ENCODE assay signal across 27 cellular contexts in the genomic region with DNA sequence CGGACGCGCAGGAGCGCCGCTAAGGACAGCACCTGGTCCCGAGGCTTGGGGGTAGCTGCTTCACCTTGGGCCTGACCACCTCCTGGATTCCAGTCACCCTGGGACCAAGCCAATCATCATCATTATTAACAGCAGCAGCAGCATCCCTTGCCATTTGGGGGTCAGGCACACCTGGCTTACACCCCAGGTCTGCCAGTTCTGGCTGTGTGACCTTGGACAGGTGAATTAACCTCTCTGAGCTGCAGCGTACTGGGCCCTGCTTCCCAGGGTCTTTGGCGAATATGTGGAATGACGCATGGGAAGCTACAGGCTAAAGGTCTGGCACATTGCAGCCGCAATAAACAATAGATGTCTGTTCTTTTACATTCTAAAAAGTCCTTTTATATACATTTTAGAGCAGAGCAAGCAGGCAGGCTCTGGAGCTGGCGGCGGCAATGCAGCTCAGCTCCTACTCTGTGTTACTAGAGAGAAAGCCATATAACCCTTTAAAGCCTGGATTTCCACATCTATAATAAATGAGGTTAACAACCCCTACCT.
DNase-seq lines count a peak whose midpoint lies in the region; ATAC-seq, FAIRE-seq and TF ChIP-seq lines count a peak whose summit lies in the region.
"Had no signal": no experiment of that assay in that cellular context is flagged by ENCODE, and none has a peak within 500 bp of the region (broad histone marks: within the 10 kb centered on the region; RNA-seq: fewer than 3 reads in every experiment).

No MANE protein-coding gene starts in this region.

- TF ChIP-seq POLR2A in heart left ventricle (IDR thresholded peaks at IDR 0.05) (no peak), K562 (conservative IDR thresholded peaks at IDR 0.05) (no peak)

- H3K79me2 ChIP-seq in K562 (ENCODE audit: control insufficient read depth, insufficient read depth, low read length): no peaks in the 10 kb centered on the region

- no TSS peak for BruUV-seq in K562 (replicated peaks; lab: Mats Ljungman, UMichigan)

- intact Hi-C loops in left ventricle myocardium inferior (cut with micrococcal nuclease): no loop called here
- intact Hi-C loops in heart left ventricle (cut with DNase I): no loop called here
- intact Hi-C loops in K562 (cut with micrococcal nuclease): no loop called here
- intact Hi-C loops in head of caudate nucleus (cut with DNase I): no loop called here

- WGBS in heart left ventricle, 4 donors: 25 to 34% (median 29%) methylated on average over 12 of the region's 12 CpGs
- WGBS in K562 (ENCODE audit: insufficient coverage, low coverage, missing lambda C conversion rate): 0% methylated on average over 11 of the region's 12 CpGs
- WGBS in iPS DF 6.9 (ENCODE audit: insufficient coverage, insufficient read length): no CpG with 5 or more reads among the region's 12 CpGs

- no peak overlapping the region for H3K4me2 ChIP-seq in K562 (ENCODE audit: insufficient read depth, low read length)

- in situ Hi-C loops in K562 (cut with MboI): no loop called here

- TF ChIP-seq CTCF in left ventricle myocardium inferior (IDR thresholded peaks at IDR 0.05; ENCODE audit: borderline replicate concordance): no peak
- no peak for TF ChIP-seq CTCF in heart left ventricle (IDR thresholded peaks at IDR 0.05)
- TF ChIP-seq CTCF in K562 (IDR thresholded peaks at IDR 0.05 in 2 of 3, conservative IDR thresholded peaks at IDR 0.05 in 1 of 3; ENCODE audit: insufficient read depth in 2 of 3, low read depth in 1 of 3, low read length in 3 of 3): no peak

- H3K27ac ChIP-seq in left ventricle myocardium inferior (replicated peaks): no peak overlapping the region
- H3K27ac ChIP-seq in heart left ventricle: no peak overlapping the region
- no peak overlapping the region for H3K27ac ChIP-seq in K562 (ENCODE audit: extremely low read depth, low read depth, low read length)
- H3K27ac ChIP-seq in iPS DF 6.9 (ENCODE audit: low read length): no peak overlapping the region
- H3K27ac ChIP-seq: 22Rv1, colonic mucosa, right atrium auricular region had no signal

- TF ChIP-seq EP300 in K562 (IDR thresholded peaks at IDR 0.05; ENCODE audit: low read length): no peak

- H3K9ac ChIP-seq in K562 (ENCODE audit: insufficient read depth in 1 of 2, low read depth in 2 of 2, low read length in 2 of 2): no peak overlapping the region

- H4K20me1 ChIP-seq in K562 (replicated peaks; ENCODE audit: control insufficient read depth, insufficient read depth, low read length): 0 out of 2 replicates have a peak, but pooled peaks cover 3% of the 10 kb centered on the region

- POLR2A ChIA-PET in K562 (lab: Yijun Ruan, JAX): interaction anchor here (0.6 kb wide), 1 partner anchor 42 kb away, joined by 3 read pairs; no protein-coding TSS in a partner anchor

- H3K36me3 ChIP-seq in left ventricle myocardium inferior (no peaks in the 10 kb centered on the region), heart left ventricle (no peaks in the 10 kb centered on the region), K562 (ENCODE audit: control insufficient read depth, insufficient read depth, low read length) (no peaks in the 10 kb centered on the region), iPS DF 6.9 (ENCODE audit: control insufficient read depth, insufficient read depth, low read length) (no peaks in the 10 kb centered on the region)
- H3K36me3 ChIP-seq: colonic mucosa, right atrium auricular region had no signal

- no peaks in the 10 kb centered on the region for H3K9me1 ChIP-seq in K562 (ENCODE audit: control insufficient read depth, insufficient read depth, low read length)

- CTCF ChIA-PET in K562 (lab: Yijun Ruan, JAX; ENCODE audit: low intra/inter-chr PET ratio): no interaction called here

- DNase-seq in left ventricle myocardium inferior: no peak
- no peak for DNase-seq in heart left ventricle
- no peak for DNase-seq in K562 (ENCODE audit: extremely low read depth in 1 of 4, low spot score in 3 of 4)
- no peak for DNase-seq in iPS DF 6.9 (ENCODE audit: low read depth, low spot score)
- DNase-seq in retina: peak; percentile 15
- no peak for DNase-seq in MV-4-11 (lab: John Stamatoyannopoulos, UW)
- no peak for DNase-seq in head of caudate nucleus
- DNase-seq: activated CD4-positive, alpha-beta memory T cell treated with anti-CD3 and anti-CD28 coated beads, Interleukin-2, amount 10 ng/mL, durations not matched to agents 7 days and 5 days; activated gamma-delta T cell; activated naive CD8-positive, alpha-beta T cell treated with anti-CD3 and anti-CD28 coated beads, Interleukin-2, amount 50 U/mL, for 24 hours; colonic mucosa; DND-41; glutamatergic neuron; KG1; NCI-H187; occipital lobe; T1000; trophoblast cell had no signal

- ATAC-seq in heart left ventricle (no peak), K562 (no peak), GM19035 (IDR thresholded peaks at IDR 0.05; ENCODE audit: unreplicated experiment) (no peak)
- ATAC-seq: activated CD4-positive, CD25-positive, alpha-beta regulatory T cell treated with anti-CD3 and anti-CD28 coated beads, Interleukin-2, amount 50 U/mL, for 24 hours; activated naive CD8-positive, alpha-beta T cell treated with anti-CD3 and anti-CD28 coated beads, Interleukin-2, amount 50 U/mL, for 24 hours; Right ventricle myocardium inferior had no signal

- H2AFZ ChIP-seq in K562 (ENCODE audit: low read depth, low read length): no peak overlapping the region

- FAIRE-seq in K562 (lab: Jason Lieb, UNC): no peak
- FAIRE-seq: bronchial epithelial cell, endometrium, H54, islet of Langerhans had no signal

- peak overlapping the region; percentile 10 for H3K4me3 ChIP-seq in left ventricle myocardium inferior
- no peak overlapping the region for H3K4me3 ChIP-seq in heart left ventricle
- no peak overlapping the region for H3K4me3 ChIP-seq in K562
- H3K4me3 ChIP-seq in iPS DF 6.9 (ENCODE audit: low read length): peak overlapping the region; percentile 38; the same call in 1 of the 2 replicates
- H3K4me3 ChIP-seq: colonic mucosa, right atrium auricular region had no signal

- no peaks in the 10 kb centered on the region for H3K9me3 ChIP-seq in left ventricle myocardium inferior (replicated peaks)
- no peaks in the 10 kb centered on the region for H3K9me3 ChIP-seq in heart left ventricle
- no peaks in the 10 kb centered on the region for H3K9me3 ChIP-seq in K562 (replicated peaks; ENCODE audit: control insufficient read depth, insufficient read depth, low read depth, low read length)
- no peaks in the 10 kb centered on the region for H3K9me3 ChIP-seq in iPS DF 6.9 (ENCODE audit: control insufficient read depth, insufficient read depth, low read length)
- H3K9me3 ChIP-seq: colonic mucosa, right atrium auricular region had no signal

- no peak for TF ChIP-seq RAD21 in K562 (CRISPR knock-in tag; conservative IDR thresholded peaks at IDR 0.05 in 1 of 2, IDR thresholded peaks at IDR 0.05 in 1 of 2)

- H3K27me3 ChIP-seq in left ventricle myocardium inferior (ENCODE audit: low read depth) (peaks cover 78% of the 10 kb centered on the region), heart left ventricle (peaks cover 11 to 48% (median 27%) of the 10 kb centered on the region in 9 donors), K562 (ENCODE audit: control insufficient read depth in 2 of 2, insufficient read depth in 2 of 2, low read length in 2 of 2) (peaks cover 8 to 18% of the 10 kb centered on the region in 2 experiments; a peak in 4 of 5 replicates), iPS DF 6.9 (ENCODE audit: control insufficient read depth, insufficient read depth, low read length) (peaks cover 8% of the 10 kb centered on the region; the same call in 1 of the 2 replicates)

- H3K4me1 ChIP-seq in left ventricle myocardium inferior (peaks cover 8% of the 10 kb centered on the region), heart left ventricle (peaks cover 0 to 11% (median 0%) of the 10 kb centered on the region in 12 donors), K562 (replicated peaks in 1 of 2; ENCODE audit: control insufficient read depth in 2 of 2, insufficient read depth in 2 of 2, low read length in 2 of 2) (peaks cover 0 to 10% of the 10 kb centered on the region in 2 experiments; a peak in 2 of 5 replicates), iPS DF 6.9 (ENCODE audit: control insufficient read depth, insufficient read depth, low read length) (peaks cover 6% of the 10 kb centered on the region)
- H3K4me1 ChIP-seq: colonic mucosa, right atrium auricular region had no signal

TF ChIP-seq in K562, 482 proteins besides CTCF, POLR2A, EP300 and RAD21 (continues in another document):
- TF ChIP-seq BCOR (IDR thresholded peaks at IDR 0.05) (0 out of 2 replicates have a peak, but pooled peaks have one; percentile 29), MAZ (CRISPR knock-in tag; conservative IDR thresholded peaks at IDR 0.05 in 1 of 2, IDR thresholded peaks at IDR 0.05 in 1 of 2) (no peak), RUNX1 (IDR thresholded peaks at IDR 0.05; ENCODE audit: low read depth) (no peak), SMARCA5 (IDR thresholded peaks at IDR 0.05) (no peak), RBM25 (IDR thresholded peaks at IDR 0.05; ENCODE audit: low read depth, low read length, severe bottlenecking) (peak; percentile 62)
- TF ChIP-seq, protein P1, sequence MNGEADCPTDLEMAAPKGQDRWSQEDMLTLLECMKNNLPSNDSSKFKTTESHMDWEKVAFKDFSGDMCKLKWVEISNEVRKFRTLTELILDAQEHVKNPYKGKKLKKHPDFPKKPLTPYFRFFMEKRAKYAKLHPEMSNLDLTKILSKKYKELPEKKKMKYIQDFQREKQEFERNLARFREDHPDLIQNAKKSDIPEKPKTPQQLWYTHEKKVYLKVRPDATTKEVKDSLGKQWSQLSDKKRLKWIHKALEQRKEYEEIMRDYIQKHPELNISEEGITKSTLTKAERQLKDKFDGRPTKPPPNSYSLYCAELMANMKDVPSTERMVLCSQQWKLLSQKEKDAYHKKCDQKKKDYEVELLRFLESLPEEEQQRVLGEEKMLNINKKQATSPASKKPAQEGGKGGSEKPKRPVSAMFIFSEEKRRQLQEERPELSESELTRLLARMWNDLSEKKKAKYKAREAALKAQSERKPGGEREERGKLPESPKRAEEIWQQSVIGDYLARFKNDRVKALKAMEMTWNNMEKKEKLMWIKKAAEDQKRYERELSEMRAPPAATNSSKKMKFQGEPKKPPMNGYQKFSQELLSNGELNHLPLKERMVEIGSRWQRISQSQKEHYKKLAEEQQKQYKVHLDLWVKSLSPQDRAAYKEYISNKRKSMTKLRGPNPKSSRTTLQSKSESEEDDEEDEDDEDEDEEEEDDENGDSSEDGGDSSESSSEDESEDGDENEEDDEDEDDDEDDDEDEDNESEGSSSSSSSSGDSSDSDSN (IDR thresholded peaks at IDR 0.05; ENCODE audit: borderline replicate concordance in 1 of 2, low read depth in 2 of 2, low read length in 2 of 2): no peak
- TF ChIP-seq, protein P2, sequence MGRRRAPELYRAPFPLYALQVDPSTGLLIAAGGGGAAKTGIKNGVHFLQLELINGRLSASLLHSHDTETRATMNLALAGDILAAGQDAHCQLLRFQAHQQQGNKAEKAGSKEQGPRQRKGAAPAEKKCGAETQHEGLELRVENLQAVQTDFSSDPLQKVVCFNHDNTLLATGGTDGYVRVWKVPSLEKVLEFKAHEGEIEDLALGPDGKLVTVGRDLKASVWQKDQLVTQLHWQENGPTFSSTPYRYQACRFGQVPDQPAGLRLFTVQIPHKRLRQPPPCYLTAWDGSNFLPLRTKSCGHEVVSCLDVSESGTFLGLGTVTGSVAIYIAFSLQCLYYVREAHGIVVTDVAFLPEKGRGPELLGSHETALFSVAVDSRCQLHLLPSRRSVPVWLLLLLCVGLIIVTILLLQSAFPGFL (CRISPR knock-in tag; IDR thresholded peaks at IDR 0.05): no peak

Comparison
In these comparisons a context has a peak if more than half of its experiments do, and no peak if none do; other contexts are left out.
1. H3K4me3 ChIP-seq: peak in left ventricle myocardium inferior (single experiment) and iPS DF 6.9 (single experiment); none in heart left ventricle (0 of 12) and K562 (single experiment).